16 cellular contexts compared by ENCODE assay signal in the genomic region with DNA sequence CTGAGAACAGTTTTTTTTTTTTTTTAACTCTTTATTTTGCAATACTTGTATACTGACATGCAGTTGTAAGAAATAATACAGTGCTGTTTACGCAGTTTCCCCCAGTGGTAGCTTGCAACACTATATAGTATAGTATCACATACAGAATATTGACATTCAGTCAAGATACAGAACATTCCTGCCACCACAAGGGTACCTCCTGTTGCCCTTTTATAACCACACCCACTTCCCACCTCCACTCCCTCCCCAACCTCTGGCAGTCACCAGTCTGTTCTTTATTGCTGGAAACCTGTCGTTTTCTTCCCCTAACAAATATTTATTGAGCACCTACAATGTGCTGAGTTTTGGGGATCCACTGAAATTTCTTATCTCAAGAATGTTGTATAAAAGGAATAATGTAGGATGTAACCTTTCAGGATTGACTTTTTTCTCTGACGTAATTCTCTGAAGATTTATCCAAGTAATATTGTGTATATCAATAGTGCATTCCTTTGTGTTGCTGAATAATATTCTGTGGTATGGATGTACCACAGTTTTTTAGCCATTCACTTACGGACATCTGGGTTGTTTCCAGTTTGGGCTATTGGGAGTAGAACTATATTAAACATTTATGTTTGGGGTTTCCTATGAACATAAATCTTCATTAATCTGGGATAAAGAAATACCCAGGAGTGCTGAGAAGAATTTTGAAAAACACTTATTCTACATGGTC. TPM values are rescaled to one million over a fixed set of nuclear protein-coding genes. Genes with fewer than 3 reads are reported as not detected.
DNase-seq lines count a peak whose midpoint lies in the region; ATAC-seq and TF ChIP-seq lines count a peak whose summit lies in the region.
"Had no signal": no experiment of that assay in that cellular context is flagged by ENCODE, and none has a peak within 500 bp of the region (broad histone marks: within the 10 kb centered on the region; RNA-seq: fewer than 3 reads in every experiment).

No MANE protein-coding gene starts in this region.

- H2AFZ ChIP-seq in PC-9: peak overlapping the region; percentile 26; the same call in 1 of the 2 replicates

- H3K27me3 Mint-ChIP-seq in CD14-positive monocyte (ENCODE audit: low read depth in 3 of 3): peaks cover 0 to 2% (median 2%) of the 10 kb centered on the region in 3 donors

- H3K4me2 ChIP-seq in PC-9: peak overlapping the region; percentile 54
- H3K4me2 ChIP-seq: KMS-11 had no signal

- H3K9me2 ChIP-seq in PC-9 (ENCODE audit: insufficient read depth): no peaks in the 10 kb centered on the region

- H3K9me3 Mint-ChIP-seq in CD14-positive monocyte: no peaks in the 10 kb centered on the region

- H3K4me1 Mint-ChIP-seq in CD14-positive monocyte: peaks cover 56% of the 10 kb centered on the region

- no peak for DNase-seq in CD14-positive monocyte (ENCODE audit: low spot score)
- DNase-seq in PC-9: no peak
- no peak for DNase-seq in foreskin keratinocyte
- no peak for DNase-seq in sigmoid colon
- DNase-seq in NCI-H2171 treated with DMSO at 0.1 percent for 48 hours (lab: John Stamatoyannopoulos, UW): no peak
- no peak for DNase-seq in NK-92 (lab: John Stamatoyannopoulos, UW; ENCODE audit: unreplicated experiment)
- DNase-seq in COLO829 (ENCODE audit: low spot score): no peak
- DNase-seq: activated naive CD4-positive, alpha-beta T cell treated with Interleukin-2 at 50 U/mL for 16 hours; DMS153; NCI-H2029; NCI-H82; nucleus accumbens; SHP77 treated with DMSO at 0.1 percent for 48 hours; stimulated activated CD4-positive, alpha-beta T cell treated with anti-CD3 and anti-CD28 coated beads, Interleukin-15, amount 100 ng/mL, for 24 hours had no signal

- H3F3A ChIP-seq in PC-9 (ENCODE audit: insufficient read depth, low read depth): peaks cover 43% of the 10 kb centered on the region

- CTCF ChIA-PET in PC-9 (lab: Charles Lee): interaction anchor here (0.5 to 2.4 kb wide), 4 partner anchors 33 to 884 kb away, joined by 3 to 8 read pairs (median 5); no protein-coding TSS in a partner anchor

- BruUV-seq in PC-9 (replicated peaks; lab: Mats Ljungman, UMichigan): no TSS peak

- no peak for TF ChIP-seq EP300 in sigmoid colon (IDR thresholded peaks at IDR 0.05)

- peak overlapping the region in 5 of 7 donors; percentile 83 to 96 (median 91) for H3K27ac Mint-ChIP-seq in CD14-positive monocyte

- intact Hi-C loops in CD14-positive monocyte (cut with micrococcal nuclease) (no loop called here), PC-9 (cut with micrococcal nuclease; ENCODE audit: unreplicated experiment) (loop anchor here (2.0 to 5.0 kb wide), 3 partner anchors 33 to 561 kb away; a partner anchor contains a TSS), sigmoid colon (cut with DNase I) (no loop called here)

- no peaks in the 10 kb centered on the region for H3K9me3 ChIP-seq in PC-9 (ENCODE audit: insufficient read depth, low read depth)
- no peaks in the 10 kb centered on the region for H3K9me3 ChIP-seq in sigmoid colon

- no peak overlapping the region for H3K4me3 Mint-ChIP-seq in CD14-positive monocyte

- H3K27ac ChIP-seq in PC-9: peak overlapping the region; percentile 58
- peak overlapping the region; percentile 84 for H3K27ac ChIP-seq in foreskin keratinocyte
- H3K27ac ChIP-seq in sigmoid colon: peak overlapping the region; percentile 73 to 89 (median 77)
- H3K27ac ChIP-seq: KMS-11 had no signal

- peaks cover 14 to 24% of the 10 kb centered on the region in 2 donors for H3K36me3 Mint-ChIP-seq in CD14-positive monocyte

- ATAC-seq in foreskin keratinocyte (no peak), GM18867 (IDR thresholded peaks at IDR 0.05; ENCODE audit: unreplicated experiment) (no peak)

- no peaks in the 10 kb centered on the region for H3K79me2 ChIP-seq in PC-9 (ENCODE audit: low read depth)

- H3K4me1 ChIP-seq in PC-9 (replicated peaks; ENCODE audit: insufficient read depth): peaks cover 31% of the 10 kb centered on the region
- peaks cover 19% of the 10 kb centered on the region for H3K4me1 ChIP-seq in foreskin keratinocyte
- H3K4me1 ChIP-seq in sigmoid colon: peaks cover 0 to 54% (median 48%) of the 10 kb centered on the region in 4 donors

- no peaks in the 10 kb centered on the region for H4K20me1 ChIP-seq in PC-9 (ENCODE audit: insufficient read depth)

- H3K4me3 ChIP-seq in PC-9: 0 out of 2 replicates have a peak overlapping the region, but pooled peaks have one; percentile 14
- H3K4me3 ChIP-seq in sigmoid colon: no peak overlapping the region

- TF ChIP-seq POLR2A in sigmoid colon (IDR thresholded peaks at IDR 0.05): no peak

- H3K36me3 ChIP-seq in PC-9 (ENCODE audit: low read depth): peaks cover 11% of the 10 kb centered on the region
- peaks cover 4 to 19% (median 8%) of the 10 kb centered on the region in 4 donors for H3K36me3 ChIP-seq in sigmoid colon

- 72 to 85% methylated on average over 4 of the region's 4 CpGs for WGBS in sigmoid colon, 2 donors

- POLR2A ChIA-PET in PC-9 (lab: Charles Lee; ENCODE audit: unreplicated experiment): interaction anchor here (0.5 to 0.8 kb wide), 6 partner anchors 11 to 594 kb away, joined by 3 to 16 read pairs (median 4); no protein-coding TSS in a partner anchor

- H3K27me3 ChIP-seq in PC-9 (ENCODE audit: insufficient read depth, low read depth) (no peaks in the 10 kb centered on the region), foreskin keratinocyte (peaks cover 10% of the 10 kb centered on the region), sigmoid colon (no peaks in the 10 kb centered on the region)

- no peak for TF ChIP-seq CTCF in CD14-positive monocyte (IDR thresholded peaks at IDR 0.05)
- TF ChIP-seq CTCF in PC-9 (conservative IDR thresholded peaks at IDR 0.05): no peak
- TF ChIP-seq CTCF in foreskin keratinocyte (conservative IDR thresholded peaks at IDR 0.05): no peak
- no peak for TF ChIP-seq CTCF in sigmoid colon (IDR thresholded peaks at IDR 0.05)

RNA-seq across cellular contexts. Expression of a gene that starts 51.4 kb away (rescaled TPM):
- polyA plus RNA-seq in CD14-positive monocyte (not detected), foreskin keratinocyte (0.16 and 0.36 TPM in 2 replicates), sigmoid colon (1 to 10 TPM in 2 of 3 donors, under 1 TPM in 1; 0.46 to 2.2 (median 1.2) TPM)
- total RNA-seq in PC-9 (2021) (3.7 and 6.7 TPM in 2 replicates), foreskin keratinocyte (0.61 and 0.63 TPM in 2 replicates), sigmoid colon (1 to 10 TPM in 3 of 4 donors, under 1 TPM in 1; 0.66 to 1.9 (median 1.2) TPM)
